In the genomic region with DNA sequence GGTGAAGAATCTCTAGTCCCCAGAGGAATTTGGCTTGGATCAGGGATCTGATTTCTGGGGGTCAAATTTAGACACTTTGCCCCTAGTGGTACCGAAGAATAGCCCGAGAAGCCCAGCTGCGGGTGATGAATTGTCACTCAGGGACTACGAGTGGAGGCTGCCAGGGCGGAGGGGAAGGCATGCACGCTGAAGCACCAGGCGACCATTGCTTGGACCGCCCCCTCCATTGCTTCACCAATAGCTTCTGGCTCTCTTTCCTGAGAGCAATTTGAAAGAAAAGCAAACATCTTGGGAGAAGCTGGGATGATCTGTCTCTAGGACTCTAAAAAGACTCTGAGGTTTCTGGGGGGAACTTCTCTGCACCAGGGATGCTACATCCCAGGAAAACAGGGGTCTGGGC, we compare ENCODE assay signal across 19 cellular contexts.
DNase-seq lines count a peak whose midpoint lies in the region; ATAC-seq, FAIRE-seq and TF ChIP-seq lines count a peak whose summit lies in the region.
"Had no signal": no experiment of that assay in that cellular context is flagged by ENCODE, and none has a peak within 500 bp of the region (broad histone marks: within the 10 kb centered on the region; RNA-seq: fewer than 3 reads in every experiment).

No MANE protein-coding gene starts in this region.

- H3K36me3 ChIP-seq in HEK293 (ENCODE audit: control insufficient read depth in 2 of 2, insufficient read depth in 1 of 2, low read length in 2 of 2) (no peaks in the 10 kb centered on the region), HAP-1 (replicated peaks) (no peaks in the 10 kb centered on the region)

- TF ChIP-seq CTCF in HEK293 (tag by site-specific recombination; IDR thresholded peaks at IDR 0.05) (no peak), choroid plexus epithelial cell (conservative IDR thresholded peaks at IDR 0.05; ENCODE audit: low read depth, low read length) (no peak), type B pancreatic cell (conservative IDR thresholded peaks at IDR 0.05) (peak; percentile 24)

- POLR2A ChIA-PET in HEK293 (lab: Yijun Ruan, JAX), result no interaction called here

- H3K27ac ChIP-seq in HEK293 (ENCODE audit: extremely low read depth, low read depth, low read length), result no peak overlapping the region
- H3K27ac ChIP-seq: BLaER1 treated with 17β-estradiol and CSF1 and Interleukin-3, amounts not matched to agents 10 nM and 100 nM had no signal

- no peaks in the 10 kb centered on the region for H3K36me3 Mint-ChIP-seq in type B pancreatic cell

- H3K4me3 ChIP-seq in HEK293 (ENCODE audit: low read depth, low read length), result no peak overlapping the region
- H3K4me3 ChIP-seq in choroid plexus epithelial cell (ENCODE audit: low read depth, low read length), result no peak overlapping the region
- H3K4me3 ChIP-seq in HAP-1, result no peak overlapping the region
- H3K4me3 ChIP-seq: BLaER1 treated with 17β-estradiol and CSF1 and Interleukin-3, amounts not matched to agents 10 nM and 100 nM; GM12878; K562 had no signal

- H3K9me3 Mint-ChIP-seq in type B pancreatic cell, result no peaks in the 10 kb centered on the region
- H3K9me3 Mint-ChIP-seq: CD8-positive, alpha-beta memory T cell had no signal

- no peak for FAIRE-seq in HTR-8/SVneo (lab: Jason Lieb, UNC)
- FAIRE-seq: GM12878, K562 had no signal

- H3K4me1 Mint-ChIP-seq in type B pancreatic cell (ENCODE audit: unreplicated experiment), result peaks cover 10% of the 10 kb centered on the region
- H3K4me1 Mint-ChIP-seq: B cell; CD8-positive, alpha-beta memory T cell had no signal

- H3K27ac Mint-ChIP-seq in type B pancreatic cell, result no peak overlapping the region
- H3K27ac Mint-ChIP-seq: B cell had no signal

- H3K27me3 Mint-ChIP-seq in type B pancreatic cell, result peaks cover 3% of the 10 kb centered on the region
- H3K27me3 Mint-ChIP-seq: B cell; CD8-positive, alpha-beta memory T cell had no signal

- peak; percentile 7 for DNase-seq in choroid plexus epithelial cell (ENCODE audit: low read depth)
- peak; percentile 18 for DNase-seq in left kidney (ENCODE audit: low read depth, low spot score)
- DNase-seq in type B pancreatic cell (ENCODE audit: extremely low spot score, unreplicated experiment), result no peak
- DNase-seq in HAP-1 (ENCODE audit: low spot score in 2 of 2), result no peak
- no peak for DNase-seq in HTR-8/SVneo (ENCODE audit: insufficient read length, low spot score)
- DNase-seq: CD8-positive, alpha-beta memory T cell; COR-L47; DMS 273 treated with DMSO at 0.1 percent for 48 hours; DMS53; DND-41; EL; GOT3; H7 had no signal

- CTCF ChIA-PET in HEK293 (lab: Yijun Ruan, JAX), result interaction anchor here (0.8 to 1.2 kb wide), 2 partner anchors 41 to 1218 kb away, joined by 3 to 4 read pairs; no protein-coding TSS in a partner anchor

- H3K27me3 ChIP-seq in HAP-1 (ENCODE audit: low read depth), result no peaks in the 10 kb centered on the region
- H3K27me3 ChIP-seq: BLaER1 treated with 17β-estradiol and CSF1 and Interleukin-3, amounts not matched to agents 10 nM and 100 nM had no signal

- in situ Hi-C loops in HAP-1 (cut with MboI; ENCODE audit: low sequenced_read_pairs), result no loop called here

- H3K4me3 Mint-ChIP-seq in type B pancreatic cell, result no peak overlapping the region
- H3K4me3 Mint-ChIP-seq: B cell; CD8-positive, alpha-beta memory T cell had no signal

- H3K4me1 ChIP-seq in HEK293 (ENCODE audit: control insufficient read depth, insufficient read depth, low read length) (no peaks in the 10 kb centered on the region), HAP-1 (no peaks in the 10 kb centered on the region)

- H3K9me3 ChIP-seq in HEK293 (ENCODE audit: control insufficient read depth, insufficient read depth, low read depth, low read length) (no peaks in the 10 kb centered on the region), HAP-1 (no peaks in the 10 kb centered on the region)
- H3K9me3 ChIP-seq: BLaER1 treated with 17β-estradiol and CSF1 and Interleukin-3, amounts not matched to agents 10 nM and 100 nM had no signal

- no peak for ATAC-seq in HG03095 (IDR thresholded peaks at IDR 0.05; ENCODE audit: unreplicated experiment)
- ATAC-seq: GM12878, K562 had no signal

TF ChIP-seq in HEK293, 187 proteins besides CTCF, POLR2A, EP300 and RAD21:
- TF ChIP-seq, protein P1, sequence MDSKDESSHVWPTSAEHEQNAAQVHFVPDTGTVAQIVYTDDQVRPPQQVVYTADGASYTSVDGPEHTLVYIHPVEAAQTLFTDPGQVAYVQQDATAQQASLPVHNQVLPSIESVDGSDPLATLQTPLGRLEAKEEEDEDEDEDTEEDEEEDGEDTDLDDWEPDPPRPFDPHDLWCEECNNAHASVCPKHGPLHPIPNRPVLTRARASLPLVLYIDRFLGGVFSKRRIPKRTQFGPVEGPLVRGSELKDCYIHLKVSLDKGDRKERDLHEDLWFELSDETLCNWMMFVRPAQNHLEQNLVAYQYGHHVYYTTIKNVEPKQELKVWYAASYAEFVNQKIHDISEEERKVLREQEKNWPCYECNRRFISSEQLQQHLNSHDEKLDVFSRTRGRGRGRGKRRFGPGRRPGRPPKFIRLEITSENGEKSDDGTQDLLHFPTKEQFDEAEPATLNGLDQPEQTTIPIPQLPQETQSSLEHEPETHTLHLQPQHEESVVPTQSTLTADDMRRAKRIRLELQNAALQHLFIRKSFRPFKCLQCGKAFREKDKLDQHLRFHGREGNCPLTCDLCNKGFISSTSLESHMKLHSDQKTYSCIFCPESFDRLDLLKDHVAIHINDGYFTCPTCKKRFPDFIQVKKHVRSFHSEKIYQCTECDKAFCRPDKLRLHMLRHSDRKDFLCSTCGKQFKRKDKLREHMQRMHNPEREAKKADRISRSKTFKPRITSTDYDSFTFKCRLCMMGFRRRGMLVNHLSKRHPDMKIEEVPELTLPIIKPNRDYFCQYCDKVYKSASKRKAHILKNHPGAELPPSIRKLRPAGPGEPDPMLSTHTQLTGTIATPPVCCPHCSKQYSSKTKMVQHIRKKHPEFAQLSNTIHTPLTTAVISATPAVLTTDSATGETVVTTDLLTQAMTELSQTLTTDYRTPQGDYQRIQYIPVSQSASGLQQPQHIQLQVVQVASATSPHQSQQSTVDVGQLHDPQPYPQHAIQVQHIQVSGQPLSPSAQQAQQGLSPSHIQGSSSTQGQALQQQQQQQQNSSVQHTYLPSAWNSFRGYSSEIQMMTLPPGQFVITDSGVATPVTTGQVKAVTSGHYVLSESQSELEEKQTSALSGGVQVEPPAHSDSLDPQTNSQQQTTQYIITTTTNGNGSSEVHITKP (tag by site-specific recombination; IDR thresholded peaks at IDR 0.05), result peak; percentile 77
- TF ChIP-seq FEZF1 (tag by site-specific recombination; IDR thresholded peaks at IDR 0.05), result no peak

Comparison
In these comparisons a context has a peak if more than half of its experiments do, and no peak if none do; other contexts are left out.
1. DNase-seq: peak in choroid plexus epithelial cell (single experiment) and left kidney (single experiment); none in type B pancreatic cell (single experiment), HAP-1 (0 of 2) and HTR-8/SVneo (single experiment).